In genomic region chr3:15796331-15796730, GRCh38 we compare ENCODE assay signal across 8 cellular contexts. TPM values are rescaled to one million over a fixed set of nuclear protein-coding genes. Genes with fewer than 3 reads are reported as not detected.
DNase-seq lines count a peak whose midpoint lies in the region; ATAC-seq, FAIRE-seq and TF ChIP-seq lines count a peak whose summit lies in the region.

No MANE protein-coding gene starts in this region.

- H3K9me3 ChIP-seq in SK-N-MC (ENCODE audit: low read depth, low read length) (no peaks in the 10 kb centered on the region), fibroblast of lung (ENCODE audit: control insufficient read depth, insufficient read depth, low read depth, low read length) (no peaks in the 10 kb centered on the region), skeletal muscle satellite cell (replicated peaks; ENCODE audit: low read length) (peaks cover under 1% of the 10 kb centered on the region), Caco-2 (no peaks in the 10 kb centered on the region)

- peak overlapping the region; percentile 92 for H3K27ac ChIP-seq in SK-N-MC
- H3K27ac ChIP-seq in fibroblast of lung (ENCODE audit: insufficient read depth, low read length), result peak overlapping the region; percentile 96

- CTCF ChIA-PET in Caco-2 (lab: Charles Lee), result no interaction called here

- DNase-seq in GM19239 (ENCODE audit: insufficient read length, low spot score) (no peak), SK-N-MC (ENCODE audit: low read depth, low spot score) (no peak), fibroblast of lung (ENCODE audit: low read depth in 2 of 2) (no peak), Caco-2 (no peak), left lobe of liver (ENCODE audit: low spot score) (no peak), SKM-1 (lab: John Stamatoyannopoulos, UW; ENCODE audit: unreplicated experiment) (no peak), OCI-M2 (lab: John Stamatoyannopoulos, UW; ENCODE audit: unreplicated experiment) (no peak)

- no peaks in the 10 kb centered on the region for H3K9me3 Mint-ChIP-seq in Caco-2 (ENCODE audit: unreplicated experiment)

- H3K4me3 Mint-ChIP-seq in Caco-2 (ENCODE audit: unreplicated experiment), result no peak overlapping the region

- H3K4me2 ChIP-seq in fibroblast of lung (ENCODE audit: extremely low read depth, insufficient read depth, low read length) (peak overlapping the region; percentile 87), skeletal muscle satellite cell (ENCODE audit: low read length) (peak overlapping the region; percentile 86)

- peaks cover 2% of the 10 kb centered on the region for H3K4me1 ChIP-seq in fibroblast of lung (ENCODE audit: control insufficient read depth, extremely low read depth, insufficient read depth, low read length)
- H3K4me1 ChIP-seq in skeletal muscle satellite cell (ENCODE audit: control insufficient read depth, insufficient read depth, low read length), result peaks cover 43% of the 10 kb centered on the region
- H3K4me1 ChIP-seq in Caco-2, result peaks cover 9% of the 10 kb centered on the region

- no peaks in the 10 kb centered on the region for H3K27me3 Mint-ChIP-seq in Caco-2 (ENCODE audit: insufficient read depth, unreplicated experiment)

- H4K20me1 ChIP-seq in fibroblast of lung (ENCODE audit: control insufficient read depth, extremely low read depth, insufficient read depth, low read length), result no peaks in the 10 kb centered on the region

- FAIRE-seq in GM19239 (lab: Jason Lieb, UNC), result peak; percentile 4

- no TSS peak for BruUV-seq in Caco-2 (replicated peaks; lab: Mats Ljungman, UMichigan)

- H3K36me3 Mint-ChIP-seq in Caco-2 (ENCODE audit: insufficient read depth, unreplicated experiment), result no peaks in the 10 kb centered on the region

- no peak overlapping the region for H2AFZ ChIP-seq in fibroblast of lung (ENCODE audit: low read length)

- H3K9ac ChIP-seq in SK-N-MC (ENCODE audit: insufficient read length), result peak overlapping the region; percentile 76
- H3K9ac ChIP-seq in fibroblast of lung (ENCODE audit: insufficient read depth, low read length), result peak overlapping the region; percentile 81
- H3K9ac ChIP-seq in skeletal muscle satellite cell (ENCODE audit: low read depth, low read length), result peak overlapping the region; percentile 95

- peak overlapping the region; percentile 75 for H3K4me3 ChIP-seq in SK-N-MC
- H3K4me3 ChIP-seq in fibroblast of lung (replicated peaks in 1 of 4; ENCODE audit: control extremely low read depth in 1 of 4, insufficient read depth in 1 of 4, low read depth in 3 of 4, low read length in 4 of 4), result peak overlapping the region; percentile 60 to 99 (median 80)
- H3K4me3 ChIP-seq in skeletal muscle satellite cell (ENCODE audit: low read length), result peak overlapping the region; percentile 79
- no peak overlapping the region for H3K4me3 ChIP-seq in Caco-2 (ENCODE audit: low read depth, low read length)

- no peak for ATAC-seq in left lobe of liver

- POLR2A ChIA-PET in Caco-2 (lab: Charles Lee), result no interaction called here

- H3K27me3 ChIP-seq in fibroblast of lung (ENCODE audit: control insufficient read depth, insufficient read depth, low read length) (no peaks in the 10 kb centered on the region), skeletal muscle satellite cell (ENCODE audit: control insufficient read depth, insufficient read depth, low read length) (no peaks in the 10 kb centered on the region), Caco-2 (replicated peaks; ENCODE audit: control insufficient read depth, insufficient read depth, low read length) (no peaks in the 10 kb centered on the region)

- TF ChIP-seq CTCF in fibroblast of lung (conservative IDR thresholded peaks at IDR 0.05 in 1 of 2, IDR thresholded peaks at IDR 0.05 in 1 of 2; ENCODE audit: low read depth in 1 of 2, low read length in 2 of 2) (no peak), Caco-2 (IDR thresholded peaks at IDR 0.05; ENCODE audit: insufficient read depth in 1 of 2, low read depth in 1 of 2, low read length in 1 of 2, severe bottlenecking in 1 of 2, unreplicated experiment in 1 of 2) (no peak)

- H3K79me2 ChIP-seq in fibroblast of lung (ENCODE audit: control insufficient read depth, insufficient read depth, low read length), result peaks cover 63% of the 10 kb centered on the region

- intact Hi-C loops in Caco-2 (cut with micrococcal nuclease; ENCODE audit: unreplicated experiment), result no loop called here

- H3K36me3 ChIP-seq in SK-N-MC (ENCODE audit: insufficient read depth, low read length), result no peaks in the 10 kb centered on the region
- H3K36me3 ChIP-seq in fibroblast of lung (ENCODE audit: control insufficient read depth, insufficient read depth, low read length), result peaks cover 2% of the 10 kb centered on the region
- H3K36me3 ChIP-seq in skeletal muscle satellite cell (ENCODE audit: insufficient read depth, low read length), result peaks cover 39% of the 10 kb centered on the region
- no peaks in the 10 kb centered on the region for H3K36me3 ChIP-seq in Caco-2 (ENCODE audit: control insufficient read depth, insufficient read depth, low read length)

- H3K4me1 Mint-ChIP-seq in Caco-2 (ENCODE audit: low read depth, unreplicated experiment), result peaks cover 16% of the 10 kb centered on the region

- H3K27ac Mint-ChIP-seq in Caco-2 (ENCODE audit: unreplicated experiment), result no peak overlapping the region

RNA-seq across cellular contexts. Expression of gene ANKRD28, which starts 1.4 kb away (rescaled TPM):
- total RNA-seq in fibroblast of lung (109 and 222 TPM in 2 replicates), Caco-2 (2022) (30.7 and 37.2 TPM in 2 replicates), left lobe of liver (27.2 TPM)
- polyA plus RNA-seq in fibroblast of lung, result 62.1 and 82.3 TPM in 2 replicates
- 39.0 and 50.1 TPM in 2 replicates for polyA plus RNA-seq in fibroblast of lung (2012)
- polyA minus RNA-seq in fibroblast of lung (ENCODE audit: low replicate concordance), result 43.2 and 64.6 TPM in 2 replicates
- 128 and 132 TPM in 2 replicates for total RNA-seq in skeletal muscle satellite cell (2012; rRNA removed)
